Comparison of ENCODE assay signal across 27 cellular contexts in genomic region chr6:112416885-112417284, GRCh38.
DNase-seq lines count a peak whose midpoint lies in the region; TF ChIP-seq lines count a peak whose summit lies in the region.
"Had no signal": no experiment of that assay in that cellular context is flagged by ENCODE, and none has a peak within 500 bp of the region (broad histone marks: within the 10 kb centered on the region; RNA-seq: fewer than 3 reads in every experiment).

No MANE protein-coding gene starts in this region.

- H2AFZ ChIP-seq in fibroblast of lung (ENCODE audit: low read length) (no peak overlapping the region), osteoblast (ENCODE audit: low read length) (peak overlapping the region; percentile 26)

- H3K27me3 ChIP-seq in fibroblast of lung (ENCODE audit: control insufficient read depth, insufficient read depth, low read length): no peaks in the 10 kb centered on the region
- H3K27me3 ChIP-seq in osteoblast (ENCODE audit: insufficient read depth, low read length): peaks cover 5% of the 10 kb centered on the region
- H3K27me3 ChIP-seq in esophagus muscularis mucosa: no peaks in the 10 kb centered on the region
- H3K27me3 ChIP-seq: adrenal gland, MG63, thyroid gland had no signal

- TF ChIP-seq POLR2A in esophagus muscularis mucosa (IDR thresholded peaks at IDR 0.05; ENCODE audit: low read depth): no peak

- no peak overlapping the region for H3K9ac ChIP-seq in fibroblast of lung (ENCODE audit: insufficient read depth, low read length)

- H3K36me3 ChIP-seq in fibroblast of lung (ENCODE audit: control insufficient read depth, insufficient read depth, low read length) (no peaks in the 10 kb centered on the region), osteoblast (ENCODE audit: insufficient read depth, low read length) (no peaks in the 10 kb centered on the region), esophagus muscularis mucosa (no peaks in the 10 kb centered on the region)
- H3K36me3 ChIP-seq: adrenal gland, HAP-1, MG63, thyroid gland had no signal

- DNase-seq in EL (peak; percentile 23), M059J (ENCODE audit: low read depth) (peak; percentile 23), fibroblast of lung (ENCODE audit: low read depth in 2 of 2) (peak; percentile 23 to 54), osteoblast (ENCODE audit: insufficient read length, low spot score, missing footprints) (no peak), NCI-H187 (lab: John Stamatoyannopoulos, UW) (no peak), esophagus muscularis mucosa (ENCODE audit: extremely low spot score) (no peak), NCI-H1048 (lab: John Stamatoyannopoulos, UW) (no peak)
- DNase-seq in activated CD4-positive, CD25-positive, alpha-beta regulatory T cell treated with anti-CD3 and anti-CD28 coated beads, Interleukin-2, amount 50 U/mL, for 72 hours: no peak
- DNase-seq: activated CD4-positive, alpha-beta T cell treated with anti-CD3 and anti-CD28 coated beads for 48 hours; activated naive CD4-positive, alpha-beta T cell treated with Interleukin-2 at 50 U/mL for 16 hours; activated T-cell treated with anti-CD3 and anti-CD28 coated beads, Interleukin-2, amount 50 U/mL, for 48 hours; adrenal gland; AML-193; CD8-positive, alpha-beta T cell; DMS 273 treated with DMSO at 0.1 percent for 48 hours; effector CD4-positive, alpha-beta T cell; MG63; naive thymus-derived CD8-positive, alpha-beta T cell; NCI-H1417; occipital lobe; T-helper 17 cell had no signal

- H3K27ac ChIP-seq in fibroblast of lung (ENCODE audit: insufficient read depth, low read length) (no peak overlapping the region), osteoblast (ENCODE audit: low read depth, low read length) (no peak overlapping the region), esophagus muscularis mucosa (replicated peaks in 1 of 4) (no peak overlapping the region)
- H3K27ac ChIP-seq: adrenal gland, RWPE1, SK-N-MC, skin epidermis, thyroid gland had no signal

- intact Hi-C loops in esophagus muscularis mucosa (cut with DNase I): no loop called here

- H3K4me1 ChIP-seq in fibroblast of lung (ENCODE audit: control insufficient read depth, extremely low read depth, insufficient read depth, low read length) (no peaks in the 10 kb centered on the region), osteoblast (ENCODE audit: insufficient read depth, low read length) (no peaks in the 10 kb centered on the region), esophagus muscularis mucosa (peaks cover 0 to 12% (median 9%) of the 10 kb centered on the region in 4 donors)
- H3K4me1 ChIP-seq: adrenal gland, HAP-1, thyroid gland had no signal

- no peak for TF ChIP-seq CTCF in fibroblast of lung (conservative IDR thresholded peaks at IDR 0.05 in 1 of 2, IDR thresholded peaks at IDR 0.05 in 1 of 2; ENCODE audit: low read depth in 1 of 2, low read length in 2 of 2)
- no peak for TF ChIP-seq CTCF in osteoblast (IDR thresholded peaks at IDR 0.05; ENCODE audit: extremely low read depth, low read depth, low read length)
- no peak for TF ChIP-seq CTCF in esophagus muscularis mucosa (IDR thresholded peaks at IDR 0.05)

- H3K79me2 ChIP-seq in fibroblast of lung (ENCODE audit: control insufficient read depth, insufficient read depth, low read length) (no peaks in the 10 kb centered on the region), osteoblast (ENCODE audit: insufficient read depth, low read length) (no peaks in the 10 kb centered on the region)

- H4K20me1 ChIP-seq in fibroblast of lung (ENCODE audit: control insufficient read depth, extremely low read depth, insufficient read depth, low read length) (no peaks in the 10 kb centered on the region), osteoblast (ENCODE audit: insufficient read depth, low read length) (no peaks in the 10 kb centered on the region)

- H3K9me3 ChIP-seq in fibroblast of lung (ENCODE audit: control insufficient read depth, insufficient read depth, low read depth, low read length): no peaks in the 10 kb centered on the region
- H3K9me3 ChIP-seq in osteoblast (ENCODE audit: low read depth, low read length): no peaks in the 10 kb centered on the region
- H3K9me3 ChIP-seq in esophagus muscularis mucosa: no peaks in the 10 kb centered on the region
- H3K9me3 ChIP-seq: adrenal gland, HAP-1, thyroid gland had no signal

- no peak overlapping the region for H3K4me3 ChIP-seq in fibroblast of lung (replicated peaks in 1 of 4; ENCODE audit: control extremely low read depth in 1 of 4, insufficient read depth in 1 of 4, low read depth in 3 of 4, low read length in 4 of 4)
- no peak overlapping the region for H3K4me3 ChIP-seq in osteoblast (ENCODE audit: insufficient read depth, low read length)
- H3K4me3 ChIP-seq in esophagus muscularis mucosa: no peak overlapping the region
- H3K4me3 ChIP-seq: adrenal gland, HAP-1, K562, MG63, SK-N-MC, skin epidermis, thyroid gland had no signal

- TF ChIP-seq EP300 in esophagus muscularis mucosa (IDR thresholded peaks at IDR 0.05): no peak

- no peak overlapping the region for H3K4me2 ChIP-seq in fibroblast of lung (ENCODE audit: extremely low read depth, insufficient read depth, low read length)
- H3K4me2 ChIP-seq in osteoblast (ENCODE audit: insufficient read depth, low read length): no peak overlapping the region

- whole genome bisulfite sequencing in esophagus muscularis mucosa: 35% methylated on average over 5 of the region's 5 CpGs

Comparison
In these comparisons a context has a peak if more than half of its experiments do, and no peak if none do; other contexts are left out.
1. DNase-seq: peak in EL (single experiment), M059J (single experiment) and fibroblast of lung (2 of 2); none in osteoblast (single experiment), NCI-H187 (0 of 2), esophagus muscularis mucosa (single experiment), activated CD4-positive, CD25-positive, alpha-beta regulatory T cell treated with anti-CD3 and anti-CD28 coated beads, Interleukin-2, amount 50 U/mL, for 72 hours (single experiment) and NCI-H1048 (single experiment).